1 cellular context compared by ENCODE assay signal in the genomic region with DNA sequence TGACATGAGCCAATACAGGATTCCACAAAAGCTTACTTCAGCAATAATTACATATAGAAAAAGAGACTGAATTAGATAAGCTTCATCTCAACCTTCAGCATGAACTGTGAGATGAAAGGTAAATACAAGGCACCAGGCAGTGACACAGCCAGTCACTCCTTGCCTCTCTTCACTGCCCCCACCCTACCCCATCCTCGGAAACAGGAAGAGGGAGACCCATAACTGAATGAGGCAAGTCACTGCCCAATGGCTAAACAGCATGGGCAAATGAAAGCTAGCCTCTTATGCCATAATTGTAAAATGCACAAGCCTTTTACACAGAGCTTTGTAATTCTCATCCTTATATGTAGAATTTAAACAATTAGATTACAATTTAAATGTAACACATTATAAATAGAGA.
TF ChIP-seq lines count a peak whose summit lies in the region.

No MANE protein-coding gene starts in this region.

TF ChIP-seq in K562, 482 proteins besides CTCF, POLR2A, EP300 and RAD21:
- TF ChIP-seq, protein P1, sequence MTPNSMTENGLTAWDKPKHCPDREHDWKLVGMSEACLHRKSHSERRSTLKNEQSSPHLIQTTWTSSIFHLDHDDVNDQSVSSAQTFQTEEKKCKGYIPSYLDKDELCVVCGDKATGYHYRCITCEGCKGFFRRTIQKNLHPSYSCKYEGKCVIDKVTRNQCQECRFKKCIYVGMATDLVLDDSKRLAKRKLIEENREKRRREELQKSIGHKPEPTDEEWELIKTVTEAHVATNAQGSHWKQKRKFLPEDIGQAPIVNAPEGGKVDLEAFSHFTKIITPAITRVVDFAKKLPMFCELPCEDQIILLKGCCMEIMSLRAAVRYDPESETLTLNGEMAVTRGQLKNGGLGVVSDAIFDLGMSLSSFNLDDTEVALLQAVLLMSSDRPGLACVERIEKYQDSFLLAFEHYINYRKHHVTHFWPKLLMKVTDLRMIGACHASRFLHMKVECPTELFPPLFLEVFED (CRISPR knock-in tag; conservative IDR thresholded peaks at IDR 0.05): no peak
- TF ChIP-seq, protein P2, sequence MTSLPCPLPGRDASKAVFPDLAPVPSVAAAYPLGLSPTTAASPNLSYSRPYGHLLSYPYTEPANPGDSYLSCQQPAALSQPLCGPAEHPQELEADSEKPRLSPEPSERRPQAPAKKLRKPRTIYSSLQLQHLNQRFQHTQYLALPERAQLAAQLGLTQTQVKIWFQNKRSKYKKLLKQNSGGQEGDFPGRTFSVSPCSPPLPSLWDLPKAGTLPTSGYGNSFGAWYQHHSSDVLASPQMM (CRISPR knock-in tag; IDR thresholded peaks at IDR 0.05): no peak
- no peak for TF ChIP-seq RBM14 (IDR thresholded peaks at IDR 0.05; ENCODE audit: borderline replicate concordance, insufficient read depth, low read depth, low read length)
- no peak for TF ChIP-seq ZNF143 (CRISPR knock-in tag; IDR thresholded peaks at IDR 0.05)
- TF ChIP-seq C11orf30 (IDR thresholded peaks at IDR 0.05; ENCODE audit: low read depth): peak; percentile 34
- TF ChIP-seq, protein P3, sequence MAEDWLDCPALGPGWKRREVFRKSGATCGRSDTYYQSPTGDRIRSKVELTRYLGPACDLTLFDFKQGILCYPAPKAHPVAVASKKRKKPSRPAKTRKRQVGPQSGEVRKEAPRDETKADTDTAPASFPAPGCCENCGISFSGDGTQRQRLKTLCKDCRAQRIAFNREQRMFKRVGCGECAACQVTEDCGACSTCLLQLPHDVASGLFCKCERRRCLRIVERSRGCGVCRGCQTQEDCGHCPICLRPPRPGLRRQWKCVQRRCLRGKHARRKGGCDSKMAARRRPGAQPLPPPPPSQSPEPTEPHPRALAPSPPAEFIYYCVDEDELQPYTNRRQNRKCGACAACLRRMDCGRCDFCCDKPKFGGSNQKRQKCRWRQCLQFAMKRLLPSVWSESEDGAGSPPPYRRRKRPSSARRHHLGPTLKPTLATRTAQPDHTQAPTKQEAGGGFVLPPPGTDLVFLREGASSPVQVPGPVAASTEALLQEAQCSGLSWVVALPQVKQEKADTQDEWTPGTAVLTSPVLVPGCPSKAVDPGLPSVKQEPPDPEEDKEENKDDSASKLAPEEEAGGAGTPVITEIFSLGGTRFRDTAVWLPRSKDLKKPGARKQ (CRISPR knock-in tag; IDR thresholded peaks at IDR 0.05): no peak
- TF ChIP-seq SPI1 (IDR thresholded peaks at IDR 0.05; ENCODE audit: borderline replicate concordance, low read depth, low read length): peak; percentile 76; the same call in 1 of the 2 replicates
- TF ChIP-seq ZNF316 (IDR thresholded peaks at IDR 0.05): peak; percentile 65
- TF ChIP-seq DDX20 (tag; IDR thresholded peaks at IDR 0.05; ENCODE audit: low read depth): no peak
- TF ChIP-seq MAZ (CRISPR knock-in tag; conservative IDR thresholded peaks at IDR 0.05 in 1 of 2, IDR thresholded peaks at IDR 0.05 in 1 of 2): peak in 1 of 2 experiments; percentile 60; a peak in 2 of 4 replicates
